Comparison of ENCODE assay signal across 9 cellular contexts in genomic region chr11:95556342-95557151, GRCh38.
A peak's percentile ranks its signal among the peaks of the same experiment; 100 is the strongest.
DNase-seq lines count a peak whose midpoint lies in the region; ATAC-seq and TF ChIP-seq lines count a peak whose summit lies in the region.
"Had no signal": no experiment of that assay in that cellular context is flagged by ENCODE, and none has a peak within 500 bp of the region (broad histone marks: within the 10 kb centered on the region; RNA-seq: fewer than 3 reads in every experiment).

No MANE protein-coding gene starts in this region.

- H3K36me3 Mint-ChIP-seq in T-helper 1 cell treated with Interleukin-12 subunit alpha and Interleukin-12 subunit beta and Interleukin-4 antibody, amounts not matched to agents 30 μg/mL and 1 μg/mL, for 36 hours (ENCODE audit: low read depth), result peaks cover 5% of the 10 kb centered on the region
- H3K36me3 Mint-ChIP-seq: naive B cell had no signal

- no peak for DNase-seq in NCI-H345 treated with DMSO at 0.1 percent for 48 hours (lab: John Stamatoyannopoulos, UW; ENCODE audit: unreplicated experiment)
- no peak for DNase-seq in left lung
- DNase-seq in C1 segment of cervical spinal cord (lab: John Stamatoyannopoulos, UW), result no peak
- no peak for DNase-seq in PC-3
- DNase-seq: naive B cell had no signal

- no peaks in the 10 kb centered on the region for H3F3A ChIP-seq in PC-3 (ENCODE audit: low read length, unreplicated experiment)

- H3K36me3 ChIP-seq in left lung, result no peaks in the 10 kb centered on the region
- no peaks in the 10 kb centered on the region for H3K36me3 ChIP-seq in PC-3 (ENCODE audit: low read depth, low read length)

- peak overlapping the region; percentile 22 for H3K27ac ChIP-seq in layer of hippocampus (ENCODE audit: low read depth, low read length)
- H3K27ac ChIP-seq in left lung, result no peak overlapping the region
- no peak overlapping the region for H3K27ac ChIP-seq in PC-3 (ENCODE audit: low read length)

- POLR2A ChIA-PET in PC-3 (lab: Charles Lee; ENCODE audit: unreplicated experiment), result no interaction called here

- no peak overlapping the region for H3K9ac ChIP-seq in PC-3 (ENCODE audit: low read length)

- TF ChIP-seq CTCF in left lung (IDR thresholded peaks at IDR 0.05), result no peak
- no peak for TF ChIP-seq CTCF in PC-3 (conservative IDR thresholded peaks at IDR 0.05; ENCODE audit: low read depth, low read length)

- H3K4me2 ChIP-seq in PC-3 (ENCODE audit: low read length), result no peak overlapping the region

- CTCF ChIA-PET in PC-3 (lab: Charles Lee), result no interaction called here

- no peaks in the 10 kb centered on the region for H3K9me2 ChIP-seq in PC-3 (replicated peaks; ENCODE audit: low read length)

- H3K27me3 Mint-ChIP-seq in T-helper 1 cell treated with Interleukin-12 subunit alpha and Interleukin-12 subunit beta and Interleukin-4 antibody, amounts not matched to agents 30 μg/mL and 1 μg/mL, for 36 hours (ENCODE audit: low read depth), result peaks cover 4% of the 10 kb centered on the region
- H3K27me3 Mint-ChIP-seq: naive B cell had no signal

- peak overlapping the region; percentile 58 for H3K27ac Mint-ChIP-seq in T-helper 1 cell treated with Interleukin-12 subunit alpha and Interleukin-12 subunit beta and Interleukin-4 antibody, amounts not matched to agents 30 μg/mL and 1 μg/mL, for 36 hours

- peaks cover 29% of the 10 kb centered on the region for H3K4me1 Mint-ChIP-seq in T-helper 1 cell treated with Interleukin-12 subunit alpha and Interleukin-12 subunit beta and Interleukin-4 antibody, amounts not matched to agents 30 μg/mL and 1 μg/mL, for 36 hours (ENCODE audit: low read depth)

- H4K20me1 ChIP-seq in PC-3 (ENCODE audit: low read length), result no peaks in the 10 kb centered on the region

- H3K79me2 ChIP-seq in PC-3 (ENCODE audit: low read length), result no peaks in the 10 kb centered on the region

- peak overlapping the region; percentile 7 for H3K4me3 Mint-ChIP-seq in T-helper 1 cell treated with Interleukin-12 subunit alpha and Interleukin-12 subunit beta and Interleukin-4 antibody, amounts not matched to agents 30 μg/mL and 1 μg/mL, for 36 hours
- H3K4me3 Mint-ChIP-seq: naive B cell had no signal

- H3K27me3 ChIP-seq in layer of hippocampus (ENCODE audit: control insufficient read depth, insufficient read depth, low read length), result no peaks in the 10 kb centered on the region
- no peaks in the 10 kb centered on the region for H3K27me3 ChIP-seq in left lung
- peaks cover 45% of the 10 kb centered on the region for H3K27me3 ChIP-seq in PC-3 (ENCODE audit: low read length)

- intact Hi-C loops in left lung (cut with DNase I) (no loop called here), PC-3 (cut with micrococcal nuclease) (no loop called here)

- H3K9me3 ChIP-seq in left lung (no peaks in the 10 kb centered on the region), PC-3 (ENCODE audit: low read length) (no peaks in the 10 kb centered on the region)

- H3K4me1 ChIP-seq in left lung, result no peaks in the 10 kb centered on the region
- no peaks in the 10 kb centered on the region for H3K4me1 ChIP-seq in PC-3 (ENCODE audit: insufficient read depth, low read length)

- H2AFZ ChIP-seq in PC-3 (ENCODE audit: low read length), result no peak overlapping the region

- no peak overlapping the region for H3K4me3 ChIP-seq in left lung
- H3K4me3 ChIP-seq in PC-3 (ENCODE audit: low read length), result no peak overlapping the region

- H3K9me3 Mint-ChIP-seq in T-helper 1 cell treated with Interleukin-12 subunit alpha and Interleukin-12 subunit beta and Interleukin-4 antibody, amounts not matched to agents 30 μg/mL and 1 μg/mL, for 36 hours, result peaks cover 4% of the 10 kb centered on the region
- H3K9me3 Mint-ChIP-seq: naive B cell had no signal

- no TSS peak for BruUV-seq in PC-3 (replicated peaks; lab: Mats Ljungman, UMichigan)

- ATAC-seq in GM18870 (IDR thresholded peaks at IDR 0.05; ENCODE audit: unreplicated experiment), result peak; percentile 85
- peak; percentile 80 for ATAC-seq in HG02623 (IDR thresholded peaks at IDR 0.05; ENCODE audit: unreplicated experiment)
- ATAC-seq in left lung, result no peak
- no peak for ATAC-seq in PC-3

Comparison
In these comparisons a context has a peak if more than half of its experiments do, and no peak if none do; other contexts are left out.
1. ATAC-seq: peak in GM18870 (single experiment) and HG02623 (single experiment); none in left lung (single experiment) and PC-3 (single experiment).